Comparison of ENCODE assay signal across 20 cellular contexts in genomic region chr7:140322759-140323158, GRCh38.
"Had no signal": no experiment of that assay in that cellular context is flagged by ENCODE, and none has a peak within 500 bp of the region (broad histone marks: within the 10 kb centered on the region; RNA-seq: fewer than 3 reads in every experiment).

No MANE protein-coding gene starts in this region.

- FAIRE-seq: endometrium, kidney had no signal

- H3K36me3 ChIP-seq: colonic mucosa, gastrocnemius medialis, heart left ventricle, thyroid gland had no signal

- H3K27me3 ChIP-seq: colonic mucosa, gastrocnemius medialis, heart left ventricle, thyroid gland had no signal

- ATAC-seq: activated naive CD8-positive, alpha-beta T cell treated with anti-CD3 and anti-CD28 coated beads, Interleukin-2, amount 50 U/mL, for 24 hours; activated T-cell treated with anti-CD3 and anti-CD28 coated beads, Interleukin-2, amount 50 U/mL, for 4 hours; gastrocnemius medialis; heart left ventricle; left lobe of liver had no signal

- H3K4me1 ChIP-seq: colonic mucosa had no signal

- H3K4me3 ChIP-seq: colonic mucosa, gastrocnemius medialis, heart left ventricle, lung, thyroid gland had no signal

- DNase-seq: activated CD4-positive, alpha-beta T cell treated with anti-CD3 and anti-CD28 coated beads, Interleukin-2, amount 50 U/mL, for 1 hour; activated CD8-positive, alpha-beta memory T cell treated with anti-CD3 and anti-CD28 coated beads, Interleukin-2, amount 50 U/mL, for 4 hours; activated naive CD4-positive, alpha-beta T cell treated with anti-CD3 and anti-CD28 coated beads for 36 hours; activated naive CD8-positive, alpha-beta T cell treated with anti-CD3 and anti-CD28 coated beads, Interleukin-2, amount 50 U/mL, for 24 hours; activated T-cell treated with anti-CD3 and anti-CD28 coated beads, Interleukin-2, amount 50 U/mL, for 4 hours; anterior cingulate cortex; colonic mucosa; gastrocnemius medialis; heart left ventricle; kidney; retina; stimulated activated CD4-positive, alpha-beta T cell treated with anti-CD3 and anti-CD28 coated beads, Interleukin-12 subunit alpha, Interleukin-12 subunit beta, amount 100 ng/mL, for 4 hours; stimulated activated CD4-positive, alpha-beta T cell treated with anti-CD3 and anti-CD28 coated beads, Interleukin-1b, Interleukin-23, amount 100 ng/mL, for 48 hours; stimulated activated CD8-positive, alpha-beta memory T cell treated with anti-CD3 and anti-CD28 coated beads, Interleukin-4, amount 100 ng/mL, for 48 hours; stimulated activated naive CD4-positive, alpha-beta T cell; T-helper 2 cell; thyroid gland had no signal

- H3K27ac ChIP-seq: colonic mucosa, gastrocnemius medialis, heart left ventricle, thyroid gland had no signal

- H3K9me3 ChIP-seq: colonic mucosa, gastrocnemius medialis, thyroid gland had no signal
